ENCODE assay signal across 1 cellular context in the genomic region with DNA sequence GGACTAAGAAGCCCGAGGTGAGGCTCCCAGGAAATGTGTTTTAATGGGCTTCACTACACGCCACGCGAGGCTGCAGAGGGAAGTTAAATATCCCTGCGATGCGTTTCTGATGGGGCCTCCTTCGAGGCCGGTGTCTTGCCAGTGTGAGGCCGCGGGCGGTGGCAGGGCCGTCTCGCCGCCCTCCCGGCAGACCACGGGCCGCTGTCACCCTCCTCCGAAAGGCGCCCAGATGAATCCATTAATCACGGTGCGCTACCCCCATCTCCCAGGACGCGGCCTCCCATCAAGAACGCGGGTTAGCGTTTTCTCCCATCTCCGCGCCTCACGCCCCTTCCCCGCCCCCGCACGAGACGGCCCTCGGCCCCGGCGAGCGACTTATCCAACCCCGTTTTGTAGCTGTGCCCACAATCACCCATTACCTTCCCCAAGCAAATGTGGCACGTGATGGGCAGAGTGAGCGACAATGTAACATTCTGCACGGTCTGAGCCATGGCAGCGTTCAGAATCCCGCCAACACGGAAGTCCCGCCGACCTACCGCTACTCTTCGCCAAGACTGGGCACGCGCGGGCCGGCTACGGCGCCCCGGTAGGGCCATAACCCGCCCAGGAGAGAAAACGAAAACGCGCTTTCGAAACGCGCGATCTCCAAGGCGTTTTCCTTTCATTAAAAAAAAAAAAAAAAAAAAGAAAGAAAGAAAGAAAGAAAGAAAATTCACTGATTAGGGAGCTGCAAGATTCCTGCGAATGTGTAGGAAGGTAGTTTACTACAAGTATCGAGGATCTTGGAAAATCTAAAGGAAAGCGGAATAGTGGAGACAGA.
TF ChIP-seq lines count a peak whose summit lies in the region.

A gene with protein sequence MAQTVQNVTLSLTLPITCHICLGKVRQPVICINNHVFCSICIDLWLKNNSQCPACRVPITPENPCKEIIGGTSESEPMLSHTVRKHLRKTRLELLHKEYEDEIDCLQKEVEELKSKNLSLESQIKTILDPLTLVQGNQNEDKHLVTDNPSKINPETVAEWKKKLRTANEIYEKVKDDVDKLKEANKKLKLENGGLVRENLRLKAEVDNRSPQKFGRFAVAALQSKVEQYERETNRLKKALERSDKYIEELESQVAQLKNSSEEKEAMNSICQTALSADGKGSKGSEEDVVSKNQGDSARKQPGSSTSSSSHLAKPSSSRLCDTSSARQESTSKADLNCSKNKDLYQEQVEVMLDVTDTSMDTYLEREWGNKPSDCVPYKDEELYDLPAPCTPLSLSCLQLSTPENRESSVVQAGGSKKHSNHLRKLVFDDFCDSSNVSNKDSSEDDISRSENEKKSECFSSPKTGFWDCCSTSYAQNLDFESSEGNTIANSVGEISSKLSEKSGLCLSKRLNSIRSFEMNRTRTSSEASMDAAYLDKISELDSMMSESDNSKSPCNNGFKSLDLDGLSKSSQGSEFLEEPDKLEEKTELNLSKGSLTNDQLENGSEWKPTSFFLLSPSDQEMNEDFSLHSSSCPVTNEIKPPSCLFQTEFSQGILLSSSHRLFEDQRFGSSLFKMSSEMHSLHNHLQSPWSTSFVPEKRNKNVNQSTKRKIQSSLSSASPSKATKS (minus strand): TSS at position 526 of the 820 bp plus-strand sequence. CDS start 35 bp downstream, at position 491.

TF ChIP-seq in HEK293, 187 proteins besides CTCF, POLR2A, EP300 and RAD21 (continued from another document and continues in another):
- TF ChIP-seq, protein P1, sequence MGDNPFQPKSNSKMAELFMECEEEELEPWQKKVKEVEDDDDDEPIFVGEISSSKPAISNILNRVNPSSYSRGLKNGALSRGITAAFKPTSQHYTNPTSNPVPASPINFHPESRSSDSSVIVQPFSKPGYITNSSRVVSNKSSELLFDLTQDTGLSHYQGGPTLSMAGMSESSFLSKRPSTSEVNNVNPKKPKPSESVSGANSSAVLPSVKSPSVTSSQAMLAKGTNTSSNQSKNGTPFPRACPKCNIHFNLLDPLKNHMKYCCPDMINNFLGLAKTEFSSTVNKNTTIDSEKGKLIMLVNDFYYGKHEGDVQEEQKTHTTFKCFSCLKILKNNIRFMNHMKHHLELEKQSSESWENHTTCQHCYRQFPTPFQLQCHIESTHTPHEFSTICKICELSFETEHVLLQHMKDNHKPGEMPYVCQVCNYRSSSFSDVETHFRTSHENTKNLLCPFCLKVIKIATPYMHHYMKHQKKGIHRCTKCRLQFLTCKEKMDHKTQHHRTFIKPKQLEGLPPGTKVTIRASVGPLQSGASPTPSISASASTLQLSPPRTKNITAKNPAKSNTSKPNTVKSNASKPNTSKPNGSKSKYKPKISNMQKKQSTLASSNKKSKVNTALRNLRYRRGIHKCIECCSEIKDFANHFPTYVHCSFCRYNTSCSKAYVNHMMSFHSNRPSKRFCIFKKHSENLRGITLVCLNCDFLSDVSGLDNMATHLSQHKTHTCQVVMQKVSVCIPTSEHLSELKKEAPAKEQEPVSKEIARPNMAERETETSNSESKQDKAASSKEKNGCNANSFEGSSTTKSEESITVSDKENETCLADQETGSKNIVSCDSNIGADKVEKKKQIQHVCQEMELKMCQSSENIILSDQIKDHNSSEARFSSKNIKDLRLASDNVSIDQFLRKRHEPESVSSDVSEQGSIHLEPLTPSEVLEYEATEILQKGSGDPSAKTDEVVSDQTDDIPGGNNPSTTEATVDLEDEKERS (tag by site-specific recombination; IDR thresholded peaks at IDR 0.05): no peak; the same call in 1 of the 2 replicates
- peak; percentile 78 for TF ChIP-seq GLIS2 (tag by site-specific recombination; IDR thresholded peaks at IDR 0.05)
- TF ChIP-seq YY2 (tag by site-specific recombination; IDR thresholded peaks at IDR 0.05): no peak
- TF ChIP-seq ZNF341 (tag by site-specific recombination; IDR thresholded peaks at IDR 0.05; ENCODE audit: low read depth): peak; percentile 65
- TF ChIP-seq ZNF146 (tag by site-specific recombination; IDR thresholded peaks at IDR 0.05): no peak
- no peak for TF ChIP-seq ZNF350 (tag by site-specific recombination; IDR thresholded peaks at IDR 0.05)
- TF ChIP-seq, protein P2, sequence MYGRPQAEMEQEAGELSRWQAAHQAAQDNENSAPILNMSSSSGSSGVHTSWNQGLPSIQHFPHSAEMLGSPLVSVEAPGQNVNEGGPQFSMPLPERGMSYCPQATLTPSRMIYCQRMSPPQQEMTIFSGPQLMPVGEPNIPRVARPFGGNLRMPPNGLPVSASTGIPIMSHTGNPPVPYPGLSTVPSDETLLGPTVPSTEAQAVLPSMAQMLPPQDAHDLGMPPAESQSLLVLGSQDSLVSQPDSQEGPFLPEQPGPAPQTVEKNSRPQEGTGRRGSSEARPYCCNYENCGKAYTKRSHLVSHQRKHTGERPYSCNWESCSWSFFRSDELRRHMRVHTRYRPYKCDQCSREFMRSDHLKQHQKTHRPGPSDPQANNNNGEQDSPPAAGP (tag by site-specific recombination; IDR thresholded peaks at IDR 0.05): peak; percentile 74; the same call in 1 of the 2 replicates
- TF ChIP-seq, protein P3, sequence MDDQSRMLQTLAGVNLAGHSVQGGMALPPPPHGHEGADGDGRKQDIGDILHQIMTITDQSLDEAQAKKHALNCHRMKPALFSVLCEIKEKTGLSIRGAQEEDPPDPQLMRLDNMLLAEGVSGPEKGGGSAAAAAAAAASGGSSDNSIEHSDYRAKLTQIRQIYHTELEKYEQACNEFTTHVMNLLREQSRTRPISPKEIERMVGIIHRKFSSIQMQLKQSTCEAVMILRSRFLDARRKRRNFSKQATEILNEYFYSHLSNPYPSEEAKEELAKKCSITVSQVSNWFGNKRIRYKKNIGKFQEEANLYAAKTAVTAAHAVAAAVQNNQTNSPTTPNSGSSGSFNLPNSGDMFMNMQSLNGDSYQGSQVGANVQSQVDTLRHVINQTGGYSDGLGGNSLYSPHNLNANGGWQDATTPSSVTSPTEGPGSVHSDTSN (CRISPR knock-in tag; IDR thresholded peaks at IDR 0.05): no peak
- TF ChIP-seq, protein P4, sequence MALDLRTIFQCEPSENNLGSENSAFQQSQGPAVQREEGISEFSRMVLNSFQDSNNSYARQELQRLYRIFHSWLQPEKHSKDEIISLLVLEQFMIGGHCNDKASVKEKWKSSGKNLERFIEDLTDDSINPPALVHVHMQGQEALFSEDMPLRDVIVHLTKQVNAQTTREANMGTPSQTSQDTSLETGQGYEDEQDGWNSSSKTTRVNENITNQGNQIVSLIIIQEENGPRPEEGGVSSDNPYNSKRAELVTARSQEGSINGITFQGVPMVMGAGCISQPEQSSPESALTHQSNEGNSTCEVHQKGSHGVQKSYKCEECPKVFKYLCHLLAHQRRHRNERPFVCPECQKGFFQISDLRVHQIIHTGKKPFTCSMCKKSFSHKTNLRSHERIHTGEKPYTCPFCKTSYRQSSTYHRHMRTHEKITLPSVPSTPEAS (tag by site-specific recombination; IDR thresholded peaks at IDR 0.05): peak; percentile 33; the same call in 1 of the 2 replicates
- TF ChIP-seq ZNF707 (tag by site-specific recombination; IDR thresholded peaks at IDR 0.05): no peak
- TF ChIP-seq YY1 (tag by site-specific recombination; IDR thresholded peaks at IDR 0.05): peak; percentile 58; the same call in 1 of the 2 replicates
- peak; percentile 54; the same call in 1 of the 2 replicates for TF ChIP-seq ZSCAN30 (tag by site-specific recombination; IDR thresholded peaks at IDR 0.05)
- TF ChIP-seq ZNF768 (tag by site-specific recombination; IDR thresholded peaks at IDR 0.05): no peak
- TF ChIP-seq, protein P5, sequence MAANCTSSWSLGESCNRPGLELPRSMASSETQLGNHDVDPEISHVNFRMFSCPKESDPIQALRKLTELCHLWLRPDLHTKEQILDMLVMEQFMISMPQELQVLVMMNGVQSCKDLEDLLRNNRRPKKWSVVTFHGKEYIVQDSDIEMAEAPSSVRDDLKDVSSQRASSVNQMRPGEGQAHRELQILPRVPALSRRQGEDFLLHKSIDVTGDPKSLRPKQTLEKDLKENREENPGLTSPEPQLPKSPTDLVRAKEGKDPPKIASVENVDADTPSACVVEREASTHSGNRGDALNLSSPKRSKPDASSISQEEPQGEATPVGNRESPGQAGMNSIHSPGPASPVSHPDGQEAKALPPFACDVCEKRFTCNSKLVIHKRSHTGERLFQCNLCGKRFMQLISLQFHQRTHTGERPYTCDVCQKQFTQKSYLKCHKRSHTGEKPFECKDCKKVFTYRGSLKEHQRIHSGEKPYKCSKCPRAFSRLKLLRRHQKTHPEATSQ (tag by site-specific recombination; IDR thresholded peaks at IDR 0.05): no peak
- no peak for TF ChIP-seq ZNF664 (tag by site-specific recombination; IDR thresholded peaks at IDR 0.05)
- no peak for TF ChIP-seq ZNF626 (tag by site-specific recombination; IDR thresholded peaks at IDR 0.05)
- TF ChIP-seq, protein P6, sequence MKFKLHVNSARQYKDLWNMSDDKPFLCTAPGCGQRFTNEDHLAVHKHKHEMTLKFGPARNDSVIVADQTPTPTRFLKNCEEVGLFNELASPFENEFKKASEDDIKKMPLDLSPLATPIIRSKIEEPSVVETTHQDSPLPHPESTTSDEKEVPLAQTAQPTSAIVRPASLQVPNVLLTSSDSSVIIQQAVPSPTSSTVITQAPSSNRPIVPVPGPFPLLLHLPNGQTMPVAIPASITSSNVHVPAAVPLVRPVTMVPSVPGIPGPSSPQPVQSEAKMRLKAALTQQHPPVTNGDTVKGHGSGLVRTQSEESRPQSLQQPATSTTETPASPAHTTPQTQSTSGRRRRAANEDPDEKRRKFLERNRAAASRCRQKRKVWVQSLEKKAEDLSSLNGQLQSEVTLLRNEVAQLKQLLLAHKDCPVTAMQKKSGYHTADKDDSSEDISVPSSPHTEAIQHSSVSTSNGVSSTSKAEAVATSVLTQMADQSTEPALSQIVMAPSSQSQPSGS (tag by site-specific recombination; IDR thresholded peaks at IDR 0.05; ENCODE audit: low read depth): no peak
- peak; percentile 78 for TF ChIP-seq ZXDB (tag by site-specific recombination; IDR thresholded peaks at IDR 0.05)
- no peak for TF ChIP-seq BCL11B (tag by site-specific recombination; IDR thresholded peaks at IDR 0.05; ENCODE audit: low read depth)
- TF ChIP-seq ZNF2 (tag by site-specific recombination; IDR thresholded peaks at IDR 0.05): 0 out of 2 replicates have a peak, but pooled peaks have one; percentile 59
- TF ChIP-seq ZNF560 (tag by site-specific recombination; IDR thresholded peaks at IDR 0.05; ENCODE audit: borderline replicate concordance): no peak
- no peak for TF ChIP-seq ZNF16 (tag by site-specific recombination; IDR thresholded peaks at IDR 0.05; ENCODE audit: low read depth)
- TF ChIP-seq SP7 (tag by site-specific recombination; IDR thresholded peaks at IDR 0.05): peak; percentile 81
- no peak for TF ChIP-seq ZNF138 (tag by site-specific recombination; IDR thresholded peaks at IDR 0.05; ENCODE audit: borderline replicate concordance)
- TF ChIP-seq SETDB1 (IDR thresholded peaks at IDR 0.05; ENCODE audit: insufficient read length, low read length): no peak
- TF ChIP-seq ZNF335 (tag by site-specific recombination; conservative IDR thresholded peaks at IDR 0.05): peak; percentile 67
- TF ChIP-seq, protein P7, sequence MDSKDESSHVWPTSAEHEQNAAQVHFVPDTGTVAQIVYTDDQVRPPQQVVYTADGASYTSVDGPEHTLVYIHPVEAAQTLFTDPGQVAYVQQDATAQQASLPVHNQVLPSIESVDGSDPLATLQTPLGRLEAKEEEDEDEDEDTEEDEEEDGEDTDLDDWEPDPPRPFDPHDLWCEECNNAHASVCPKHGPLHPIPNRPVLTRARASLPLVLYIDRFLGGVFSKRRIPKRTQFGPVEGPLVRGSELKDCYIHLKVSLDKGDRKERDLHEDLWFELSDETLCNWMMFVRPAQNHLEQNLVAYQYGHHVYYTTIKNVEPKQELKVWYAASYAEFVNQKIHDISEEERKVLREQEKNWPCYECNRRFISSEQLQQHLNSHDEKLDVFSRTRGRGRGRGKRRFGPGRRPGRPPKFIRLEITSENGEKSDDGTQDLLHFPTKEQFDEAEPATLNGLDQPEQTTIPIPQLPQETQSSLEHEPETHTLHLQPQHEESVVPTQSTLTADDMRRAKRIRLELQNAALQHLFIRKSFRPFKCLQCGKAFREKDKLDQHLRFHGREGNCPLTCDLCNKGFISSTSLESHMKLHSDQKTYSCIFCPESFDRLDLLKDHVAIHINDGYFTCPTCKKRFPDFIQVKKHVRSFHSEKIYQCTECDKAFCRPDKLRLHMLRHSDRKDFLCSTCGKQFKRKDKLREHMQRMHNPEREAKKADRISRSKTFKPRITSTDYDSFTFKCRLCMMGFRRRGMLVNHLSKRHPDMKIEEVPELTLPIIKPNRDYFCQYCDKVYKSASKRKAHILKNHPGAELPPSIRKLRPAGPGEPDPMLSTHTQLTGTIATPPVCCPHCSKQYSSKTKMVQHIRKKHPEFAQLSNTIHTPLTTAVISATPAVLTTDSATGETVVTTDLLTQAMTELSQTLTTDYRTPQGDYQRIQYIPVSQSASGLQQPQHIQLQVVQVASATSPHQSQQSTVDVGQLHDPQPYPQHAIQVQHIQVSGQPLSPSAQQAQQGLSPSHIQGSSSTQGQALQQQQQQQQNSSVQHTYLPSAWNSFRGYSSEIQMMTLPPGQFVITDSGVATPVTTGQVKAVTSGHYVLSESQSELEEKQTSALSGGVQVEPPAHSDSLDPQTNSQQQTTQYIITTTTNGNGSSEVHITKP (tag by site-specific recombination; IDR thresholded peaks at IDR 0.05): peak; percentile 77
- TF ChIP-seq, protein P8, sequence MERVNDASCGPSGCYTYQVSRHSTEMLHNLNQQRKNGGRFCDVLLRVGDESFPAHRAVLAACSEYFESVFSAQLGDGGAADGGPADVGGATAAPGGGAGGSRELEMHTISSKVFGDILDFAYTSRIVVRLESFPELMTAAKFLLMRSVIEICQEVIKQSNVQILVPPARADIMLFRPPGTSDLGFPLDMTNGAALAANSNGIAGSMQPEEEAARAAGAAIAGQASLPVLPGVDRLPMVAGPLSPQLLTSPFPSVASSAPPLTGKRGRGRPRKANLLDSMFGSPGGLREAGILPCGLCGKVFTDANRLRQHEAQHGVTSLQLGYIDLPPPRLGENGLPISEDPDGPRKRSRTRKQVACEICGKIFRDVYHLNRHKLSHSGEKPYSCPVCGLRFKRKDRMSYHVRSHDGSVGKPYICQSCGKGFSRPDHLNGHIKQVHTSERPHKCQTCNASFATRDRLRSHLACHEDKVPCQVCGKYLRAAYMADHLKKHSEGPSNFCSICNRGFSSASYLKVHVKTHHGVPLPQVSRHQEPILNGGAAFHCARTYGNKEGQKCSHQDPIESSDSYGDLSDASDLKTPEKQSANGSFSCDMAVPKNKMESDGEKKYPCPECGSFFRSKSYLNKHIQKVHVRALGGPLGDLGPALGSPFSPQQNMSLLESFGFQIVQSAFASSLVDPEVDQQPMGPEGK (tag by site-specific recombination; IDR thresholded peaks at IDR 0.05): peak; percentile 65
- no peak for TF ChIP-seq ZNF558 (tag by site-specific recombination; IDR thresholded peaks at IDR 0.05)
- peak; percentile 69 for TF ChIP-seq SP2 (tag by site-specific recombination; IDR thresholded peaks at IDR 0.05)
- TF ChIP-seq, protein P9, sequence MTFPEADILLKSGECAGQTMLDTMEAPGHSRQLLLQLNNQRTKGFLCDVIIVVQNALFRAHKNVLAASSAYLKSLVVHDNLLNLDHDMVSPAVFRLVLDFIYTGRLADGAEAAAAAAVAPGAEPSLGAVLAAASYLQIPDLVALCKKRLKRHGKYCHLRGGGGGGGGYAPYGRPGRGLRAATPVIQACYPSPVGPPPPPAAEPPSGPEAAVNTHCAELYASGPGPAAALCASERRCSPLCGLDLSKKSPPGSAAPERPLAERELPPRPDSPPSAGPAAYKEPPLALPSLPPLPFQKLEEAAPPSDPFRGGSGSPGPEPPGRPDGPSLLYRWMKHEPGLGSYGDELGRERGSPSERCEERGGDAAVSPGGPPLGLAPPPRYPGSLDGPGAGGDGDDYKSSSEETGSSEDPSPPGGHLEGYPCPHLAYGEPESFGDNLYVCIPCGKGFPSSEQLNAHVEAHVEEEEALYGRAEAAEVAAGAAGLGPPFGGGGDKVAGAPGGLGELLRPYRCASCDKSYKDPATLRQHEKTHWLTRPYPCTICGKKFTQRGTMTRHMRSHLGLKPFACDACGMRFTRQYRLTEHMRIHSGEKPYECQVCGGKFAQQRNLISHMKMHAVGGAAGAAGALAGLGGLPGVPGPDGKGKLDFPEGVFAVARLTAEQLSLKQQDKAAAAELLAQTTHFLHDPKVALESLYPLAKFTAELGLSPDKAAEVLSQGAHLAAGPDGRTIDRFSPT (tag by site-specific recombination; IDR thresholded peaks at IDR 0.05): peak; percentile 91
- peak; percentile 57 for TF ChIP-seq ZEB2 (tag by site-specific recombination; IDR thresholded peaks at IDR 0.05)
